Comparison of ENCODE assay signal across 1 cellular context in genomic region chr14:68873379-68873778, GRCh38.
TF ChIP-seq lines count a peak whose summit lies in the region.

No MANE protein-coding gene starts in this region.

TF ChIP-seq in HCT116, 20 proteins besides CTCF, POLR2A, EP300 and RAD21 (continued from another document):
- TF ChIP-seq, protein P1, sequence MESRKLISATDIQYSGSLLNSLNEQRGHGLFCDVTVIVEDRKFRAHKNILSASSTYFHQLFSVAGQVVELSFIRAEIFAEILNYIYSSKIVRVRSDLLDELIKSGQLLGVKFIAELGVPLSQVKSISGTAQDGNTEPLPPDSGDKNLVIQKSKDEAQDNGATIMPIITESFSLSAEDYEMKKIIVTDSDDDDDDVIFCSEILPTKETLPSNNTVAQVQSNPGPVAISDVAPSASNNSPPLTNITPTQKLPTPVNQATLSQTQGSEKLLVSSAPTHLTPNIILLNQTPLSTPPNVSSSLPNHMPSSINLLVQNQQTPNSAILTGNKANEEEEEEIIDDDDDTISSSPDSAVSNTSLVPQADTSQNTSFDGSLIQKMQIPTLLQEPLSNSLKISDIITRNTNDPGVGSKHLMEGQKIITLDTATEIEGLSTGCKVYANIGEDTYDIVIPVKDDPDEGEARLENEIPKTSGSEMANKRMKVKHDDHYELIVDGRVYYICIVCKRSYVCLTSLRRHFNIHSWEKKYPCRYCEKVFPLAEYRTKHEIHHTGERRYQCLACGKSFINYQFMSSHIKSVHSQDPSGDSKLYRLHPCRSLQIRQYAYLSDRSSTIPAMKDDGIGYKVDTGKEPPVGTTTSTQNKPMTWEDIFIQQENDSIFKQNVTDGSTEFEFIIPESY (IDR thresholded peaks at IDR 0.05; ENCODE audit: extremely low read depth, insufficient replicate concordance, low read length) = no peak
- TF ChIP-seq ZNF274 (IDR thresholded peaks at IDR 0.05; ENCODE audit: low read depth, low read length) = no peak
- no peak for TF ChIP-seq POLR2AphosphoS5 (IDR thresholded peaks at IDR 0.05; ENCODE audit: low read depth, low read length)
- TF ChIP-seq CBX3 (IDR thresholded peaks at IDR 0.05; ENCODE audit: low read depth) = no peak
TF ChIP-seq in HCT116: peak in this region for 0.
